Comparison of ENCODE assay signal across 40 cellular contexts in the genomic region with DNA sequence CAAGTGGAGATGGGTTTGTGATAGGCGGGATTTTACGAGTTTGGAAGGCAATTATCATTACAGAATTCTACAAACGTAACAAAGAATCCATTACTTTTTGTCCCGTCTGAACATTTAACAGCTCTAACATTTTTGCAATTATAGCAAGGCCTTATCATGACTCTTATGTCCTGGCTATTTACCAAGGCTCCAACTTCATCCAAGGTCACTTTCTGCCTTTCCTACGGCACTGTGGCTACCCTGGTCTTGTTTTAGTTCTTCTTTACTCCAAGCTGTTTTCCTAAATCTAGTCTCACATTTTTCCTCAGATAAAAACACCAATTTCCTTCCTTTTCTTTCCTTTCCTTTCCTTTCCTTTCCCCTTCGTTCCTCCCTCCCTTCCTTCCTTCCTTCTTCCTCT. TPM values are rescaled to one million over a fixed set of nuclear protein-coding genes. Genes with fewer than 3 reads are reported as not detected.
"Had no signal": no experiment of that assay in that cellular context is flagged by ENCODE, and none has a peak within 500 bp of the region (broad histone marks: within the 10 kb centered on the region; RNA-seq: fewer than 3 reads in every experiment).

No MANE protein-coding gene starts in this region.

- H3K4me3 Mint-ChIP-seq: activated B cell treated with CpG ODN at 0.5 μM for 24 hours; activated CD4-positive, alpha-beta memory T cell treated with anti-CD3 and anti-CD28 coated beads for 36 hours; activated CD4-positive, alpha-beta T cell treated with anti-CD3 and anti-CD28 coated beads, Interleukin-2, amount 10 ng/mL, durations not matched to agents 24 days and 14 days; activated CD8-positive, alpha-beta T cell treated with anti-CD3 and anti-CD28 coated beads for 36 hours; activated naive CD4-positive, alpha-beta T cell treated with anti-CD3 and anti-CD28 coated beads, Interleukin-2, amount 10 ng/mL, durations not matched to agents 7 days and 5 days; activated naive CD4-positive, alpha-beta T cell treated with anti-CD3 and anti-CD28 coated beads, Interleukin-2, amount 50 U/mL, for 24 hours; activated naive CD8-positive, alpha-beta T cell; activated naive CD8-positive, alpha-beta T cell treated with anti-CD3 and anti-CD28 coated beads, Interleukin-2, amount 10 ng/mL, durations not matched to agents 7 days and 5 days; activated naive CD8-positive, alpha-beta T cell treated with anti-CD3 and anti-CD28 coated beads, Interleukin-2, amount 50 U/mL, for 24 hours; activated T-cell treated with anti-CD3 and anti-CD28 coated beads, Interleukin-2, amount 50 U/mL, for 4 hours; activated T-cell treated with anti-CD3 and anti-CD28 coated beads, Interleukin-2, amount 50 U/mL, for 72 hours; activated T-helper 1 cell treated with anti-CD3 and anti-CD28 coated beads, Interleukin-12 subunit alpha, Interleukin-12 subunit beta, Interleukin-2, Interleukin-4 antibody, amounts not matched to agents 30 ng/mL and 10 ng/mL and 1 ng/mL, durations not matched to agents 14 hours and 24 hours and 36 hours; activated T-helper 17 cell treated with anti-CD3 and anti-CD28 coated beads, Interleukin-2, amount 50 U/mL, for 72 hours; brain; T-helper 1 cell treated with Interleukin-12 subunit alpha and Interleukin-12 subunit beta and Interleukin-4 antibody, amounts not matched to agents 30 μg/mL and 1 μg/mL, for 36 hours; T-helper 2 cell treated with Interferon-gamma antibody and Interleukin-4, amounts not matched to agents 5 μg/mL and 100 μg/mL, for 36 hours had no signal

- H3K4me1 ChIP-seq: ascending aorta had no signal

- H3K9me3 Mint-ChIP-seq: activated T-cell treated with anti-CD3 and anti-CD28 coated beads, Interleukin-2, amount 50 U/mL, for 4 hours; activated T-helper 1 cell treated with anti-CD3 and anti-CD28 coated beads, Interleukin-12 subunit alpha, Interleukin-12 subunit beta, Interleukin-2, Interleukin-4 antibody, amounts not matched to agents 30 ng/mL and 10 ng/mL and 1 ng/mL, durations not matched to agents 14 hours and 24 hours and 36 hours had no signal

- H3K36me3 Mint-ChIP-seq: activated CD4-positive, alpha-beta memory T cell treated with anti-CD3 and anti-CD28 coated beads for 36 hours; activated naive CD4-positive, alpha-beta T cell treated with anti-CD3 and anti-CD28 coated beads, Interleukin-2, amount 10 ng/mL, durations not matched to agents 7 days and 5 days; activated naive CD4-positive, alpha-beta T cell treated with anti-CD3 and anti-CD28 coated beads, Interleukin-2, amount 50 U/mL, for 24 hours; activated naive CD8-positive, alpha-beta T cell; activated naive CD8-positive, alpha-beta T cell treated with anti-CD3 and anti-CD28 coated beads, Interleukin-2, amount 10 ng/mL, durations not matched to agents 7 days and 5 days; brain had no signal

- H3K4me1 Mint-ChIP-seq: activated B cell treated with CpG ODN at 0.5 μM for 24 hours; activated CD4-positive, alpha-beta T cell treated with anti-CD3 and anti-CD28 coated beads, Interleukin-2, amount 10 ng/mL, durations not matched to agents 24 days and 14 days; activated naive CD4-positive, alpha-beta T cell treated with anti-CD3 and anti-CD28 coated beads, Interleukin-2, amount 10 ng/mL, durations not matched to agents 7 days and 5 days; activated naive CD4-positive, alpha-beta T cell treated with anti-CD3 and anti-CD28 coated beads, Interleukin-2, amount 50 U/mL, for 24 hours; activated naive CD8-positive, alpha-beta T cell treated with anti-CD3 and anti-CD28 coated beads, Interleukin-2, amount 10 ng/mL, durations not matched to agents 7 days and 5 days; activated naive CD8-positive, alpha-beta T cell treated with anti-CD3 and anti-CD28 coated beads, Interleukin-2, amount 50 U/mL, for 24 hours; activated T-helper 17 cell treated with anti-CD3 and anti-CD28 coated beads, Interleukin-2, amount 50 U/mL, for 72 hours; brain had no signal

- H3K9me3 ChIP-seq: ascending aorta had no signal

- H3K27me3 Mint-ChIP-seq: activated B cell treated with CpG ODN at 0.5 μM for 24 hours; activated CD4-positive, alpha-beta memory T cell treated with anti-CD3 and anti-CD28 coated beads for 36 hours; activated CD4-positive, alpha-beta T cell treated with anti-CD3 and anti-CD28 coated beads, Interleukin-2, amount 10 ng/mL, durations not matched to agents 24 days and 14 days; activated CD8-positive, alpha-beta T cell treated with anti-CD3 and anti-CD28 coated beads for 36 hours; activated naive CD4-positive, alpha-beta T cell treated with anti-CD3 and anti-CD28 coated beads, Interleukin-2, amount 10 ng/mL, durations not matched to agents 7 days and 5 days; activated naive CD4-positive, alpha-beta T cell treated with anti-CD3 and anti-CD28 coated beads, Interleukin-2, amount 50 U/mL, for 24 hours; activated naive CD8-positive, alpha-beta T cell; activated naive CD8-positive, alpha-beta T cell treated with anti-CD3 and anti-CD28 coated beads, Interleukin-2, amount 10 ng/mL, durations not matched to agents 7 days and 5 days; activated naive CD8-positive, alpha-beta T cell treated with anti-CD3 and anti-CD28 coated beads, Interleukin-2, amount 50 U/mL, for 24 hours; activated T-helper 17 cell treated with anti-CD3 and anti-CD28 coated beads, Interleukin-2, amount 50 U/mL, for 72 hours; brain had no signal

- DNase-seq: activated B cell treated with CpG ODN at 0.5 μM for 24 hours; activated CD4-positive, alpha-beta memory T cell treated with anti-CD3 and anti-CD28 coated beads for 36 hours; activated CD4-positive, alpha-beta T cell treated with anti-CD3 and anti-CD28 coated beads for 4 hours; activated CD4-positive, alpha-beta T cell treated with anti-CD3 and anti-CD28 coated beads, Interleukin-2, amount 10 ng/mL, durations not matched to agents 24 days and 14 days; activated CD4-positive, alpha-beta T cell treated with anti-CD3 and anti-CD28 coated beads, Interleukin-2, amount 50 U/mL, for 1 hour; activated CD4-positive, alpha-beta T cell treated with anti-CD3 and anti-CD28 coated beads, Interleukin-2, amount 50 U/mL, for 4 hours; activated CD4-positive, CD25-positive, alpha-beta regulatory T cell treated with anti-CD3 and anti-CD28 coated beads, Interleukin-2, amount 50 U/mL, for 72 hours; activated CD8-positive, alpha-beta memory T cell treated with anti-CD3 and anti-CD28 coated beads, Interleukin-2, amount 50 U/mL, for 4 hours; activated CD8-positive, alpha-beta T cell treated with anti-CD3 and anti-CD28 coated beads for 36 hours; activated effector memory CD4-positive, alpha-beta T cell treated with Interleukin-2 at 50 U/mL for 16 hours; activated gamma-delta T cell; activated naive CD4-positive, alpha-beta T cell treated with anti-CD3 and anti-CD28 coated beads, Interleukin-2, amount 10 ng/mL, durations not matched to agents 7 days and 5 days; activated naive CD4-positive, alpha-beta T cell treated with Interleukin-2 at 50 U/mL for 16 hours; activated naive CD8-positive, alpha-beta T cell treated with anti-CD3 and anti-CD28 coated beads, Interleukin-2, amount 10 ng/mL, durations not matched to agents 7 days and 5 days; activated naive CD8-positive, alpha-beta T cell treated with anti-CD3 and anti-CD28 coated beads, Interleukin-2, amount 50 U/mL, for 24 hours; activated T-cell treated with anti-CD3 and anti-CD28 coated beads for 4 hours; activated T-cell treated with anti-CD3 and anti-CD28 coated beads, Interleukin-2, amount 50 U/mL, for 1 hour; activated T-cell treated with anti-CD3 and anti-CD28 coated beads, Interleukin-2, amount 50 U/mL, for 4 hours; activated T-cell treated with anti-CD3 and anti-CD28 coated beads, Interleukin-2, amount 50 U/mL, for 72 hours; amygdala; anterior cingulate cortex; central memory CD4-positive, alpha-beta T cell; cerebellar nuclear complex; T-helper 1 cell; T-helper 2 cell; T-helper 9 cell had no signal

- ATAC-seq: activated CD8-positive, alpha-beta T cell treated with anti-CD3 and anti-CD28 coated beads for 36 hours; activated naive CD8-positive, alpha-beta T cell treated with anti-CD3 and anti-CD28 coated beads, Interleukin-2, amount 50 U/mL, for 24 hours; activated T-cell treated with anti-CD3 and anti-CD28 coated beads, Interleukin-2, amount 50 U/mL, for 4 hours; activated T-cell treated with anti-CD3 and anti-CD28 coated beads, Interleukin-2, amount 50 U/mL, for 72 hours; activated T-helper 17 cell treated with anti-CD3 and anti-CD28 coated beads, Interleukin-2, amount 50 U/mL, for 72 hours had no signal

- H3K27ac Mint-ChIP-seq: activated B cell treated with CpG ODN at 0.5 μM for 24 hours; activated CD4-positive, alpha-beta memory T cell treated with anti-CD3 and anti-CD28 coated beads for 36 hours; activated CD4-positive, alpha-beta T cell treated with anti-CD3 and anti-CD28 coated beads, Interleukin-2, amount 10 ng/mL, durations not matched to agents 24 days and 14 days; activated CD8-positive, alpha-beta T cell treated with anti-CD3 and anti-CD28 coated beads for 36 hours; activated naive CD4-positive, alpha-beta T cell treated with anti-CD3 and anti-CD28 coated beads, Interleukin-2, amount 10 ng/mL, durations not matched to agents 7 days and 5 days; activated naive CD4-positive, alpha-beta T cell treated with anti-CD3 and anti-CD28 coated beads, Interleukin-2, amount 50 U/mL, for 24 hours; activated naive CD8-positive, alpha-beta T cell; activated naive CD8-positive, alpha-beta T cell treated with anti-CD3 and anti-CD28 coated beads, Interleukin-2, amount 10 ng/mL, durations not matched to agents 7 days and 5 days; activated naive CD8-positive, alpha-beta T cell treated with anti-CD3 and anti-CD28 coated beads, Interleukin-2, amount 50 U/mL, for 24 hours; activated T-cell treated with anti-CD3 and anti-CD28 coated beads, Interleukin-2, amount 50 U/mL, for 72 hours; activated T-helper 1 cell treated with anti-CD3 and anti-CD28 coated beads, Interleukin-12 subunit alpha, Interleukin-12 subunit beta, Interleukin-2, Interleukin-4 antibody, amounts not matched to agents 30 ng/mL and 10 ng/mL and 1 ng/mL, durations not matched to agents 14 hours and 24 hours and 36 hours; activated T-helper 17 cell treated with anti-CD3 and anti-CD28 coated beads, Interleukin-2, amount 50 U/mL, for 72 hours; brain; T-helper 1 cell treated with Interleukin-12 subunit alpha and Interleukin-12 subunit beta and Interleukin-4 antibody, amounts not matched to agents 30 μg/mL and 1 μg/mL, for 36 hours; T-helper 2 cell treated with Interferon-gamma antibody and Interleukin-4, amounts not matched to agents 5 μg/mL and 100 μg/mL, for 36 hours had no signal

- H3K27me3 ChIP-seq: ascending aorta, cardiac muscle cell had no signal

- FAIRE-seq: bronchial epithelial cell, TTC549 had no signal

- H3K4me3 ChIP-seq: ascending aorta, cardiac muscle cell had no signal

- H3K27ac ChIP-seq: ascending aorta, cardiac muscle cell, VCaP had no signal

- H3K36me3 ChIP-seq: ascending aorta, cardiac muscle cell had no signal

RNA-seq across cellular contexts. Expression of gene GRM7, which starts 33.5 kb away (rescaled TPM):
- total RNA-seq: activated B cell treated with CpG ODN at 0.5 μM for 24 hours; activated CD4-positive, alpha-beta memory T cell treated with anti-CD3 and anti-CD28 coated beads for 36 hours; activated CD4-positive, alpha-beta T cell treated with anti-CD3 and anti-CD28 coated beads, Interleukin-2, amount 10 ng/mL, durations not matched to agents 24 days and 14 days; activated CD8-positive, alpha-beta memory T cell treated with anti-CD3 and anti-CD28 coated beads for 36 hours; activated CD8-positive, alpha-beta T cell treated with anti-CD3 and anti-CD28 coated beads for 36 hours; activated naive CD8-positive, alpha-beta T cell treated with anti-CD3 and anti-CD28 coated beads, Interleukin-2, amount 10 ng/mL, durations not matched to agents 7 days and 5 days; activated T-cell treated with anti-CD3 and anti-CD28 coated beads, Interleukin-2, amount 50 U/mL, for 4 hours; activated T-cell treated with anti-CD3 and anti-CD28 coated beads, Interleukin-2, amount 50 U/mL, for 72 hours; activated T-helper 1 cell treated with anti-CD3 and anti-CD28 coated beads, Interleukin-12 subunit alpha, Interleukin-12 subunit beta, Interleukin-2, Interleukin-4 antibody, amounts not matched to agents 30 ng/mL and 10 ng/mL and 1 ng/mL, durations not matched to agents 14 hours and 24 hours and 36 hours; activated T-helper 17 cell treated with anti-CD3 and anti-CD28 coated beads, Interleukin-2, amount 50 U/mL, for 72 hours; bronchial epithelial cell; chondrocyte had no signal
